19 cellular contexts compared by ENCODE assay signal in genomic region chr21:14956826-14957225, GRCh38.
DNase-seq lines count a peak whose midpoint lies in the region; ATAC-seq and TF ChIP-seq lines count a peak whose summit lies in the region.
"Had no signal": no experiment of that assay in that cellular context is flagged by ENCODE, and none has a peak within 500 bp of the region (broad histone marks: within the 10 kb centered on the region; RNA-seq: fewer than 3 reads in every experiment).

No MANE protein-coding gene starts in this region.

- TF ChIP-seq CTCF in VCaP (conservative IDR thresholded peaks at IDR 0.05) (no peak), upper lobe of right lung (IDR thresholded peaks at IDR 0.05) (no peak)

- H3K27ac ChIP-seq in VCaP: peak overlapping the region; percentile 70
- no peak overlapping the region for H3K27ac ChIP-seq in upper lobe of right lung

- no peak overlapping the region for H3K4me3 ChIP-seq in skeletal muscle cell (ENCODE audit: low read depth, low read length)
- no peak overlapping the region for H3K4me3 ChIP-seq in upper lobe of right lung
- H3K4me3 ChIP-seq: HAP-1, lung had no signal

- intact Hi-C loops in upper lobe of right lung (cut with DNase I): no loop called here

- H3K36me3 ChIP-seq in upper lobe of right lung: no peaks in the 10 kb centered on the region
- H3K36me3 ChIP-seq: HAP-1 had no signal

- no peaks in the 10 kb centered on the region for H3K27me3 ChIP-seq in upper lobe of right lung

- H3K9me3 ChIP-seq in upper lobe of right lung: no peaks in the 10 kb centered on the region
- H3K9me3 ChIP-seq: HAP-1 had no signal

- no peak for ATAC-seq in upper lobe of right lung
- ATAC-seq: sciatic nerve had no signal

- no peaks in the 10 kb centered on the region for H3K4me1 ChIP-seq in upper lobe of right lung
- H3K4me1 ChIP-seq: HAP-1 had no signal

- DNase-seq in GM04504 (ENCODE audit: low read depth): peak; percentile 39
- peak; percentile 62 for DNase-seq in fibroblast of peridontal ligament (ENCODE audit: extremely low read depth)
- DNase-seq in skeletal muscle cell (ENCODE audit: low read depth): peak; percentile 54
- no peak for DNase-seq in stimulated activated CD4-positive, alpha-beta T cell treated with anti-CD3 and anti-CD28 coated beads, Interleukin-2, amount 100 ng/mL, for 24 hours
- no peak for DNase-seq in DMS79 (lab: John Stamatoyannopoulos, UW)
- no peak for DNase-seq in upper lobe of right lung
- DNase-seq: activated CD8-positive, alpha-beta memory T cell treated with anti-CD3 and anti-CD28 coated beads, Interleukin-2, amount 50 U/mL, for 4 hours; activated naive CD4-positive, alpha-beta T cell; caudate nucleus; CD8-positive, alpha-beta memory T cell; NCI-H2171 treated with DMSO at 0.1 percent for 48 hours; NCI-H82; stimulated activated CD4-positive, alpha-beta T cell treated with anti-CD3 and anti-CD28 coated beads, Interleukin-4, amount 100 ng/mL, for 1 hour; stimulated activated CD8-positive, alpha-beta memory T cell treated with anti-CD3 and anti-CD28 coated beads, Interleukin-4, amount 100 ng/mL, for 48 hours; T-helper 1 cell had no signal

Comparison
In these comparisons a context has a peak if more than half of its experiments do, and no peak if none do; other contexts are left out.
1. DNase-seq: peak in GM04504 (single experiment), fibroblast of peridontal ligament (single experiment) and skeletal muscle cell (single experiment); none in stimulated activated CD4-positive, alpha-beta T cell treated with anti-CD3 and anti-CD28 coated beads, Interleukin-2, amount 100 ng/mL, for 24 hours (0 of 2), DMS79 (single experiment) and upper lobe of right lung (single experiment).